9 cellular contexts compared by ENCODE assay signal in the genomic region with DNA sequence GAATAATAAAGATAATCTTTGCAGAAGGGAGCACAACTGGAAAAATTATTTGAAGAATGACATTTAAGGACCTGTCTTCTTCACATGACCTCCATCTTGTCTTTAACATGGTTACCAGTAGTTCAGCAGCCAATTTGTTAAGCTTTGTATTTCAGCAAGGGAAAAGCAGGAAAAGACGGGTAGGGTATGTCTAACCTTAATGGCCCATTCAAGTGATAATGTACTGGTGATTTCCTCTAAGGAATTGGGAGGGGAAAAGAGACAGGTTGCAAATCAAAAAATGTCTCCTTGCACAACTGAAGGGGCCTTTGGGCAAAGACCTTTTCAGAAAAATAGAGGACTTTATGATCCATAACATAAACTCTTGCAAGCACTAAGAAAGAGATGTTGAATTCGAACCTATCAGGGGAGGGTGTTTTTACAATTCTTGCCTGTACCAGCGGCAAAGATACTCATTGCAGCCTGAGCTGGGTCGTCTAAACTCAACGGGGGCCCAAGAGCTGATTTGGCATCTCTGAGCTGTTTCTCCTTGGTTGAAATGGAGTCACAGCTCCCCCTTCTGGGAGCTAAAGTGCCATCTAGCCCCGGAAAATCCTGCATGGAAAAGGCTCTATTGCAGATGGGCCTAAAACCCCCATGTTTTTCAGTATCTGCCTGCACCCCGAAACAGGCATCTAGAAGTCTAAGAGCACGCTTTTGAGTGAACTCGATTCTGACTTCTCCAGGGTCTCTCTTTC. TPM values are rescaled to one million over a fixed set of nuclear protein-coding genes. Genes with fewer than 3 reads are reported as not detected.
DNase-seq lines count a peak whose midpoint lies in the region; ATAC-seq and TF ChIP-seq lines count a peak whose summit lies in the region.
"Had no signal": no experiment of that assay in that cellular context is flagged by ENCODE, and none has a peak within 500 bp of the region (broad histone marks: within the 10 kb centered on the region; RNA-seq: fewer than 3 reads in every experiment).

No MANE protein-coding gene starts in this region.

- H3K27me3 Mint-ChIP-seq in CD14-positive monocyte (ENCODE audit: low read depth in 3 of 3), result peaks cover 31 to 37% (median 35%) of the 10 kb centered on the region in 3 donors
- peaks cover 22% of the 10 kb centered on the region for H3K27me3 Mint-ChIP-seq in T-helper 2 cell treated with Interferon-gamma antibody and Interleukin-4, amounts not matched to agents 5 μg/mL and 100 μg/mL, for 36 hours (ENCODE audit: low read depth)

- TF ChIP-seq CTCF in CD14-positive monocyte (IDR thresholded peaks at IDR 0.05) (peak; percentile 13), fibroblast of pulmonary artery (IDR thresholded peaks at IDR 0.05; ENCODE audit: low read length, missing control alignments) (peak; percentile 40), retinal pigment epithelial cell (conservative IDR thresholded peaks at IDR 0.05; ENCODE audit: low read depth, low read length) (peak; percentile 83)

- H3K36me3 ChIP-seq in HAP-1 (replicated peaks), result no peaks in the 10 kb centered on the region
- H3K36me3 ChIP-seq in NT2/D1 (ENCODE audit: insufficient read depth, insufficient read length, low read length), result no peaks in the 10 kb centered on the region

- peaks cover under 1 to 15% (median 12%) of the 10 kb centered on the region in 7 donors for H3K9me3 Mint-ChIP-seq in CD14-positive monocyte
- no peaks in the 10 kb centered on the region for H3K9me3 Mint-ChIP-seq in T-helper 2 cell treated with Interferon-gamma antibody and Interleukin-4, amounts not matched to agents 5 μg/mL and 100 μg/mL, for 36 hours

- peaks cover 0 to 5% of the 10 kb centered on the region in 2 donors for H3K36me3 Mint-ChIP-seq in CD14-positive monocyte
- H3K36me3 Mint-ChIP-seq in T-helper 2 cell treated with Interferon-gamma antibody and Interleukin-4, amounts not matched to agents 5 μg/mL and 100 μg/mL, for 36 hours (ENCODE audit: low read depth), result no peaks in the 10 kb centered on the region
- H3K36me3 Mint-ChIP-seq: memory B cell had no signal

- H3K27ac Mint-ChIP-seq in CD14-positive monocyte, result no peak overlapping the region
- no peak overlapping the region for H3K27ac Mint-ChIP-seq in T-helper 2 cell treated with Interferon-gamma antibody and Interleukin-4, amounts not matched to agents 5 μg/mL and 100 μg/mL, for 36 hours
- H3K27ac Mint-ChIP-seq: memory B cell had no signal

- in situ Hi-C loops in HAP-1 (cut with MboI; ENCODE audit: low sequenced_read_pairs), result no loop called here

- H3K9ac ChIP-seq in NT2/D1 (ENCODE audit: insufficient read length, low read depth), result no peak overlapping the region

- DNase-seq in CD14-positive monocyte (ENCODE audit: low spot score) (no peak), HAP-1 (ENCODE audit: low spot score in 2 of 2) (peak; percentile 13 to 53), NT2/D1 (ENCODE audit: low read depth, low spot score) (peak; percentile 87), fibroblast of pulmonary artery (ENCODE audit: low read depth) (peak; percentile 10), retinal pigment epithelial cell (ENCODE audit: low read depth) (no peak)
- DNase-seq in T-helper 2 cell treated with Interferon-gamma antibody and Interleukin-4, amounts not matched to agents 5 μg/mL and 100 μg/mL, for 36 hours (ENCODE audit: low spot score), result no peak
- no peak for DNase-seq in activated CD4-positive, CD25-positive, alpha-beta regulatory T cell treated with anti-CD3 and anti-CD28 coated beads, Interleukin-2, amount 50 U/mL, for 72 hours

- no peaks in the 10 kb centered on the region for H3K9me3 ChIP-seq in HAP-1
- no peaks in the 10 kb centered on the region for H3K9me3 ChIP-seq in NT2/D1 (ENCODE audit: insufficient read depth, low read length)

- H3K4me1 Mint-ChIP-seq in CD14-positive monocyte, result peaks cover 2% of the 10 kb centered on the region
- H3K4me1 Mint-ChIP-seq in T-helper 2 cell treated with Interferon-gamma antibody and Interleukin-4, amounts not matched to agents 5 μg/mL and 100 μg/mL, for 36 hours (ENCODE audit: low read depth), result no peaks in the 10 kb centered on the region

- H3K4me3 Mint-ChIP-seq in CD14-positive monocyte, result no peak overlapping the region
- H3K4me3 Mint-ChIP-seq in T-helper 2 cell treated with Interferon-gamma antibody and Interleukin-4, amounts not matched to agents 5 μg/mL and 100 μg/mL, for 36 hours, result no peak overlapping the region
- H3K4me3 Mint-ChIP-seq: memory B cell had no signal

- H3K4me3 ChIP-seq in HAP-1, result no peak overlapping the region
- H3K4me3 ChIP-seq in NT2/D1 (ENCODE audit: insufficient read length, low read depth), result no peak overlapping the region
- H3K4me3 ChIP-seq in fibroblast of pulmonary artery (replicated peaks; ENCODE audit: low read depth, low read length), result no peak overlapping the region
- H3K4me3 ChIP-seq in retinal pigment epithelial cell (ENCODE audit: low read length), result no peak overlapping the region

- intact Hi-C loops in CD14-positive monocyte (cut with micrococcal nuclease), result no loop called here

- no peaks in the 10 kb centered on the region for H3K4me1 ChIP-seq in HAP-1
- peaks cover 2% of the 10 kb centered on the region for H3K4me1 ChIP-seq in NT2/D1 (ENCODE audit: insufficient read depth, insufficient read length)

- H3K27me3 ChIP-seq in HAP-1 (ENCODE audit: low read depth) (peaks cover 9% of the 10 kb centered on the region; the same call in 1 of the 2 replicates), NT2/D1 (ENCODE audit: insufficient read depth, insufficient read length) (peaks cover 11% of the 10 kb centered on the region)

- ATAC-seq in HG02938 (IDR thresholded peaks at IDR 0.05; ENCODE audit: unreplicated experiment), result no peak

RNA-seq across cellular contexts. Expression of a gene that starts 3.8 kb away (rescaled TPM):
- not detected for polyA plus RNA-seq in CD14-positive monocyte

Comparison
In these comparisons a context has a peak if more than half of its experiments do, and no peak if none do; other contexts are left out.
1. DNase-seq: peak in HAP-1 (2 of 2), NT2/D1 (single experiment) and fibroblast of pulmonary artery (single experiment); none in CD14-positive monocyte (single experiment), retinal pigment epithelial cell (single experiment), T-helper 2 cell treated with Interferon-gamma antibody and Interleukin-4, amounts not matched to agents 5 μg/mL and 100 μg/mL, for 36 hours (single experiment) and activated CD4-positive, CD25-positive, alpha-beta regulatory T cell treated with anti-CD3 and anti-CD28 coated beads, Interleukin-2, amount 50 U/mL, for 72 hours (single experiment).
2. CTCF ChIP-seq: peak in every context shown above with its lines; median percentile 83 in retinal pigment epithelial cell; 40 in fibroblast of pulmonary artery; 13 in CD14-positive monocyte.